In genomic region chr12:45913631-45914030, GRCh38 we compare ENCODE assay signal across 16 cellular contexts.
"Had no signal": no experiment of that assay in that cellular context is flagged by ENCODE, and none has a peak within 500 bp of the region (broad histone marks: within the 10 kb centered on the region; RNA-seq: fewer than 3 reads in every experiment).

No MANE protein-coding gene starts in this region.

- H3K4me1 ChIP-seq: prostate gland, upper lobe of right lung had no signal

- H3K27ac ChIP-seq: epithelial cell of prostate, heart left ventricle, prostate gland, skin epidermis, suprapubic skin, upper lobe of right lung had no signal

- H3K4me3 Mint-ChIP-seq: immature natural killer cell; natural killer cell treated with Interleukin-12 subunit alpha and Interleukin-12 subunit beta and Interleukin-15 and Interleukin-18, amount 100 ng/mL, for 72 hours had no signal

- H3K4me3 ChIP-seq: heart left ventricle, prostate gland, skin epidermis, suprapubic skin, upper lobe of right lung had no signal

- H3K27me3 ChIP-seq: heart left ventricle, suprapubic skin, upper lobe of right lung had no signal

- DNase-seq: activated effector memory CD4-positive, alpha-beta T cell treated with Interleukin-2 at 50 U/mL for 16 hours; activated naive CD4-positive, alpha-beta T cell treated with anti-CD3 and anti-CD28 coated beads, Interleukin-2, amount 50 U/mL, for 16 hours; activated T-cell treated with anti-CD3 and anti-CD28 coated beads for 4 hours; dermis blood vessel endothelial cell; heart left ventricle; immature natural killer cell; nucleus accumbens; right cardiac atrium; stimulated activated CD4-positive, alpha-beta T cell treated with anti-CD3 and anti-CD28 coated beads, Interleukin-4, amount 100 ng/mL, for 24 hours; stimulated activated naive CD4-positive, alpha-beta T cell treated with Interleukin-2 at 50 U/mL for 16 hours; upper lobe of right lung had no signal

- H3K36me3 ChIP-seq: prostate gland had no signal

- H3K27ac Mint-ChIP-seq: natural killer cell treated with Interleukin-12 subunit alpha and Interleukin-12 subunit beta and Interleukin-15 and Interleukin-18, amount 100 ng/mL, for 72 hours had no signal

- H3K9me3 ChIP-seq: heart left ventricle, prostate gland, suprapubic skin, upper lobe of right lung had no signal

- H3K27me3 Mint-ChIP-seq: natural killer cell treated with Interleukin-12 subunit alpha and Interleukin-12 subunit beta and Interleukin-15 and Interleukin-18, amount 100 ng/mL, for 72 hours had no signal

- H3K9me3 Mint-ChIP-seq: immature natural killer cell; natural killer cell treated with Interleukin-12 subunit alpha and Interleukin-12 subunit beta and Interleukin-15 and Interleukin-18, amount 100 ng/mL, for 72 hours had no signal
